1 cellular context compared by ENCODE assay signal in genomic region chr12:89928467-89928866, GRCh38.
TF ChIP-seq lines count a peak whose summit lies in the region.

No MANE protein-coding gene starts in this region.

TF ChIP-seq in HEK293, 187 proteins besides CTCF, POLR2A, EP300 and RAD21:
- TF ChIP-seq ZNF248 (tag by site-specific recombination; IDR thresholded peaks at IDR 0.05) (no peak), OSR2 (tag by site-specific recombination; IDR thresholded peaks at IDR 0.05) (0 out of 2 replicates have a peak, but pooled peaks have one; percentile 8)
